10 cellular contexts compared by ENCODE assay signal in genomic region chr10:68176797-68177196, GRCh38. TPM values are rescaled to one million over a fixed set of nuclear protein-coding genes. Genes with fewer than 3 reads are reported as not detected.
"Had no signal": no experiment of that assay in that cellular context is flagged by ENCODE, and none has a peak within 500 bp of the region (broad histone marks: within the 10 kb centered on the region; RNA-seq: fewer than 3 reads in every experiment).

No MANE protein-coding gene starts in this region.

- H3K4me3 ChIP-seq: GM23248, HAP-1 had no signal

- H3K27ac ChIP-seq: GM23248, HL-60 had no signal

- ATAC-seq: HCT116, HepG2 had no signal

- H3K36me3 ChIP-seq: HAP-1 had no signal

- H3K9me3 ChIP-seq: HAP-1 had no signal

- DNase-seq: H7, HFFc6, KBM-7 had no signal

RNA-seq across cellular contexts. Expression of gene ATOH7, which starts 55.1 kb away (rescaled TPM):
- total RNA-seq: GM23248, H7, HT1080 had no signal
- polyA plus RNA-seq: GM23248, IgD-negative memory B cell had no signal
